8 cellular contexts compared by ENCODE assay signal in genomic region chr2:232876071-232876977, GRCh38. TPM values are rescaled to one million over a fixed set of nuclear protein-coding genes. Genes with fewer than 3 reads are reported as not detected.
DNase-seq lines count a peak whose midpoint lies in the region; ATAC-seq, FAIRE-seq and TF ChIP-seq lines count a peak whose summit lies in the region.

No MANE protein-coding gene starts in this region.

- ATAC-seq in HG03135 (IDR thresholded peaks at IDR 0.05; ENCODE audit: unreplicated experiment): no peak

- peaks cover 3 to 5% of the 10 kb centered on the region in 2 donors for H3K4me1 ChIP-seq in small intestine (ENCODE audit: control insufficient read depth in 2 of 2, insufficient read depth in 1 of 2, low read depth in 1 of 2, low read length in 1 of 2)

- TF ChIP-seq CTCF in astrocyte of the spinal cord (IDR thresholded peaks at IDR 0.05; ENCODE audit: low read depth, low read length): peak; percentile 28

- H3K36me3 ChIP-seq in small intestine (ENCODE audit: control insufficient read depth in 2 of 2, insufficient read depth in 2 of 2, low read length in 2 of 2): peaks cover 0 to 2% of the 10 kb centered on the region in 2 donors

- WGBS in small intestine, 3 donors: 0 to 1% (median 1%) methylated on average over 81 to 127 of the region's 129 CpGs

- in situ Hi-C loops in astrocyte of the spinal cord (cut with HindIII; ENCODE audit: low sequenced_read_pairs): no loop called here

- H3K27me3 ChIP-seq in small intestine (ENCODE audit: control insufficient read depth in 2 of 2, insufficient read depth in 2 of 2, low read length in 2 of 2): no peaks in the 10 kb centered on the region

- peak; percentile 71 for DNase-seq in activated CD8-positive, alpha-beta memory T cell treated with anti-CD3 and anti-CD28 coated beads, Interleukin-2, amount 50 U/mL, for 48 hours
- no peak for DNase-seq in activated CD8-positive, alpha-beta memory T cell treated with anti-CD3 and anti-CD28 coated beads, Interleukin-2, amount 50 U/mL, for 4 hours
- DNase-seq in NCI-H2171 (lab: John Stamatoyannopoulos, UW): peak; percentile 37
- DNase-seq in astrocyte of the spinal cord (ENCODE audit: low read depth, low spot score): no peak
- DNase-seq in iPS-NIHi11 (ENCODE audit: low spot score): peak; percentile 87
- DNase-seq in small intestine: peak; percentile 81
- no peak for DNase-seq in AML-193 (lab: John Stamatoyannopoulos, UW)

- H3K4me3 ChIP-seq in astrocyte of the spinal cord (ENCODE audit: low read depth, low read length) (peak overlapping the region; percentile 27), small intestine (ENCODE audit: low read depth in 1 of 2, low read length in 2 of 2) (peak overlapping the region; percentile 38 to 69)

- H3K9me3 ChIP-seq in small intestine (ENCODE audit: control insufficient read depth, low read depth): no peaks in the 10 kb centered on the region

- peak overlapping the region; percentile 70 to 94 for H3K27ac ChIP-seq in small intestine (ENCODE audit: low read depth in 1 of 2, low read length in 1 of 2)

- no peak for FAIRE-seq in small intestine (lab: Jason Lieb, UNC)

RNA-seq across cellular contexts. Expression of gene SNORC, which starts 6.3 kb away (rescaled TPM):
- 10 to 100 TPM in 2 of 3 donors, 1 to 10 TPM in 1; 6.3 to 16.5 (median 11.6) TPM for polyA plus RNA-seq in small intestine

Comparison
In these comparisons a context has a peak if more than half of its experiments do, and no peak if none do; other contexts are left out.
1. DNase-seq: peak in activated CD8-positive, alpha-beta memory T cell treated with anti-CD3 and anti-CD28 coated beads, Interleukin-2, amount 50 U/mL, for 48 hours (single experiment), NCI-H2171 (single experiment), iPS-NIHi11 (single experiment) and small intestine (single experiment); none in activated CD8-positive, alpha-beta memory T cell treated with anti-CD3 and anti-CD28 coated beads, Interleukin-2, amount 50 U/mL, for 4 hours (single experiment), astrocyte of the spinal cord (single experiment) and AML-193 (0 of 2).